1 cellular context compared by ENCODE assay signal in the genomic region with DNA sequence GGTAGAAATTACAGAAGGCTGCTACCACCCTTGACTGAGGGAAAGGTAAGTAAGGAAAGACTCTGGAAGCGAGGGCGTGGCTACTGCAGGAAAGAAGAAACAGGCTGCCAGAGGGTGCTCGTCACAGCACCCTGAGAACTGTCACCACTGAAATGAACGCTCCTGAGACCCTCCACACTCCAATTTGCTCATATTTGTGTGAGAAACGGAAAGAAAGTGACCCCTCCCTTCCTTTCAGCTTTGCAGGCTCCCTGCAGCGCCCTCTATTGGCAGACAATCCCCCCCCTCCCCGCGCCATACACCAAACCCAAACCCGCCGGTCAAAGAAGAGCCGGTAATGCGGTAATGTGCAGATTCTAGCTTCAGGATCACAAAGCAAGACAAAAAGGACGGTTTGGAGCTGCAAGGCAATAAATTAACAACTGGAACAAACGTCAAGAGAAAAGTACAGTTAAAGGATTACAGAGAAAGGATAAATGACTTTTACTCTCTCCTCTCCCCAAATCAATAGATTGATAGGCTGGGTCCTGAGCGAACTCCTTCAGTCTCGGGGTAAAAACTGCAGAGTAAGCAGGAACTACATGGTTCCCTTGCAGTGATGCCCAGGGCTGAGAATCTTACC.
TF ChIP-seq lines count a peak whose summit lies in the region.

No MANE protein-coding gene starts in this region.

TF ChIP-seq in K562, 482 proteins besides CTCF, POLR2A, EP300 and RAD21 (continued from another document):
- peak; percentile 100 for TF ChIP-seq ZBTB33 (CRISPR knock-in tag; IDR thresholded peaks at IDR 0.05)
- peak; percentile 54; the same call in 1 of the 2 replicates for TF ChIP-seq DEAF1 (CRISPR knock-in tag; IDR thresholded peaks at IDR 0.05)
- 0 out of 2 replicates have a peak, but pooled peaks have one; percentile 12 for TF ChIP-seq CREM (IDR thresholded peaks at IDR 0.05; ENCODE audit: low read depth)
- TF ChIP-seq, protein P1, sequence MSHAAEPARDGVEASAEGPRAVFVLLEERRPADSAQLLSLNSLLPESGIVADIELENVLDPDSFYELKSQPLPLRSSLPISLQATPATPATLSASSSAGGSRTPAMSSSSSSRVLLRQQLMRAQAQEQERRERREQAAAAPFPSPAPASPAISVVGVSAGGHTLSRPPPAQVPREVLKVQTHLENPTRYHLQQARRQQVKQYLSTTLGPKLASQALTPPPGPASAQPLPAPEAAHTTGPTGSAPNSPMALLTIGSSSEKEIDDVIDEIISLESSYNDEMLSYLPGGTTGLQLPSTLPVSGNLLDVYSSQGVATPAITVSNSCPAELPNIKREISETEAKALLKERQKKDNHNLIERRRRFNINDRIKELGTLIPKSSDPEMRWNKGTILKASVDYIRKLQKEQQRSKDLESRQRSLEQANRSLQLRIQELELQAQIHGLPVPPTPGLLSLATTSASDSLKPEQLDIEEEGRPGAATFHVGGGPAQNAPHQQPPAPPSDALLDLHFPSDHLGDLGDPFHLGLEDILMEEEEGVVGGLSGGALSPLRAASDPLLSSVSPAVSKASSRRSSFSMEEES (CRISPR knock-in tag; IDR thresholded peaks at IDR 0.05): no peak
- no peak for TF ChIP-seq FIP1L1 (IDR thresholded peaks at IDR 0.05; ENCODE audit: low read depth, low read length, poor library complexity, severe bottlenecking)
- TF ChIP-seq, protein P2, sequence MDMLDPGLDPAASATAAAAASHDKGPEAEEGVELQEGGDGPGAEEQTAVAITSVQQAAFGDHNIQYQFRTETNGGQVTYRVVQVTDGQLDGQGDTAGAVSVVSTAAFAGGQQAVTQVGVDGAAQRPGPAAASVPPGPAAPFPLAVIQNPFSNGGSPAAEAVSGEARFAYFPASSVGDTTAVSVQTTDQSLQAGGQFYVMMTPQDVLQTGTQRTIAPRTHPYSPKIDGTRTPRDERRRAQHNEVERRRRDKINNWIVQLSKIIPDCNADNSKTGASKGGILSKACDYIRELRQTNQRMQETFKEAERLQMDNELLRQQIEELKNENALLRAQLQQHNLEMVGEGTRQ (CRISPR knock-in tag; IDR thresholded peaks at IDR 0.05): no peak
- TF ChIP-seq BDP1 (IDR thresholded peaks at IDR 0.05; ENCODE audit: insufficient read depth, insufficient read length): no peak
- no peak for TF ChIP-seq PCBP2 (IDR thresholded peaks at IDR 0.05; ENCODE audit: low read depth, low read length, poor library complexity, severe bottlenecking)
- TF ChIP-seq MAFG (tag; conservative IDR thresholded peaks at IDR 0.05): peak; percentile 84
- TF ChIP-seq ZZZ3 (IDR thresholded peaks at IDR 0.05): no peak
- TF ChIP-seq NKRF (IDR thresholded peaks at IDR 0.05; ENCODE audit: borderline replicate concordance): no peak
- TF ChIP-seq VEZF1 (CRISPR knock-in tag; IDR thresholded peaks at IDR 0.05): peak; percentile 71
- TF ChIP-seq, protein P3, sequence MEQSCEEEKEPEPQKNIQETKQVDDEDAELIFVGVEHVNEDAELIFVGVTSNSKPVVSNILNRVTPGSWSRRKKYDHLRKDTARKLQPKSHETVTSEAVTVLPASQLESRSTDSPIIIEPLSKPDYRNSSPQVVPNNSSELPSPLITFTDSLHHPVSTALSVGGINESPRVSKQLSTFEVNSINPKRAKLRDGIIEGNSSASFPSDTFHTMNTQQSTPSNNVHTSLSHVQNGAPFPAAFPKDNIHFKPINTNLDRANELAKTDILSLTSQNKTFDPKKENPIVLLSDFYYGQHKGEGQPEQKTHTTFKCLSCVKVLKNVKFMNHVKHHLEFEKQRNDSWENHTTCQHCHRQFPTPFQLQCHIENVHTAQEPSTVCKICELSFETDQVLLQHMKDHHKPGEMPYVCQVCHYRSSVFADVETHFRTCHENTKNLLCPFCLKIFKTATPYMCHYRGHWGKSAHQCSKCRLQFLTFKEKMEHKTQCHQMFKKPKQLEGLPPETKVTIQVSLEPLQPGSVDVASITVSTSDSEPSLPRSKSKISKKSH (CRISPR knock-in tag; IDR thresholded peaks at IDR 0.05): no peak
- TF ChIP-seq SRSF9 (IDR thresholded peaks at IDR 0.05; ENCODE audit: borderline replicate concordance, low read depth, low read length): no peak
- TF ChIP-seq ZNF384 (IDR thresholded peaks at IDR 0.05; ENCODE audit: low read depth, low read length): no peak
- no peak for TF ChIP-seq MEF2A (IDR thresholded peaks at IDR 0.05; ENCODE audit: control insufficient read depth, low read depth, low read length)
- TF ChIP-seq BRD4 (IDR thresholded peaks at IDR 0.05): no peak
- TF ChIP-seq RB1 (IDR thresholded peaks at IDR 0.05; ENCODE audit: low read depth): peak; percentile 51; the same call in 1 of the 2 replicates
- no peak for TF ChIP-seq KDM4B (IDR thresholded peaks at IDR 0.05; ENCODE audit: borderline replicate concordance in 2 of 2, low read depth in 1 of 2)
- no peak for TF ChIP-seq ZC3H11A (IDR thresholded peaks at IDR 0.05; ENCODE audit: low read depth, low read length)
- TF ChIP-seq, protein P4, sequence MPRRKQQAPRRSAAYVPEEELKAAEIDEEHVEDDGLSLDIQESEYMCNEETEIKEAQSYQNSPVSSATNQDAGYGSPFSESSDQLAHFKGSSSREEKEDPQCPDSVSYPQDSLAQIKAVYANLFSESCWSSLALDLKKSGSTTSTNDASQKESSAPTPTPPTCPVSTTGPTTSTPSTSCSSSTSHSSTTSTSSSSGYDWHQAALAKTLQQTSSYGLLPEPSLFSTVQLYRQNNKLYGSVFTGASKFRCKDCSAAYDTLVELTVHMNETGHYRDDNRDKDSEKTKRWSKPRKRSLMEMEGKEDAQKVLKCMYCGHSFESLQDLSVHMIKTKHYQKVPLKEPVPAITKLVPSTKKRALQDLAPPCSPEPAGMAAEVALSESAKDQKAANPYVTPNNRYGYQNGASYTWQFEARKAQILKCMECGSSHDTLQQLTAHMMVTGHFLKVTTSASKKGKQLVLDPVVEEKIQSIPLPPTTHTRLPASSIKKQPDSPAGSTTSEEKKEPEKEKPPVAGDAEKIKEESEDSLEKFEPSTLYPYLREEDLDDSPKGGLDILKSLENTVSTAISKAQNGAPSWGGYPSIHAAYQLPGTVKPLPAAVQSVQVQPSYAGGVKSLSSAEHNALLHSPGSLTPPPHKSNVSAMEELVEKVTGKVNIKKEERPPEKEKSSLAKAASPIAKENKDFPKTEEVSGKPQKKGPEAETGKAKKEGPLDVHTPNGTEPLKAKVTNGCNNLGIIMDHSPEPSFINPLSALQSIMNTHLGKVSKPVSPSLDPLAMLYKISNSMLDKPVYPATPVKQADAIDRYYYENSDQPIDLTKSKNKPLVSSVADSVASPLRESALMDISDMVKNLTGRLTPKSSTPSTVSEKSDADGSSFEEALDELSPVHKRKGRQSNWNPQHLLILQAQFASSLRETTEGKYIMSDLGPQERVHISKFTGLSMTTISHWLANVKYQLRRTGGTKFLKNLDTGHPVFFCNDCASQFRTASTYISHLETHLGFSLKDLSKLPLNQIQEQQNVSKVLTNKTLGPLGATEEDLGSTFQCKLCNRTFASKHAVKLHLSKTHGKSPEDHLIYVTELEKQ (CRISPR knock-in tag; IDR thresholded peaks at IDR 0.05): no peak
- no peak for TF ChIP-seq TBL1XR1 (IDR thresholded peaks at IDR 0.05; ENCODE audit: low read length in 2 of 2)
- TF ChIP-seq ZNF316 (IDR thresholded peaks at IDR 0.05): peak; percentile 90
- TF ChIP-seq SMAD2 (IDR thresholded peaks at IDR 0.05; ENCODE audit: low read depth, low read length): no peak
- TF ChIP-seq, protein P5, sequence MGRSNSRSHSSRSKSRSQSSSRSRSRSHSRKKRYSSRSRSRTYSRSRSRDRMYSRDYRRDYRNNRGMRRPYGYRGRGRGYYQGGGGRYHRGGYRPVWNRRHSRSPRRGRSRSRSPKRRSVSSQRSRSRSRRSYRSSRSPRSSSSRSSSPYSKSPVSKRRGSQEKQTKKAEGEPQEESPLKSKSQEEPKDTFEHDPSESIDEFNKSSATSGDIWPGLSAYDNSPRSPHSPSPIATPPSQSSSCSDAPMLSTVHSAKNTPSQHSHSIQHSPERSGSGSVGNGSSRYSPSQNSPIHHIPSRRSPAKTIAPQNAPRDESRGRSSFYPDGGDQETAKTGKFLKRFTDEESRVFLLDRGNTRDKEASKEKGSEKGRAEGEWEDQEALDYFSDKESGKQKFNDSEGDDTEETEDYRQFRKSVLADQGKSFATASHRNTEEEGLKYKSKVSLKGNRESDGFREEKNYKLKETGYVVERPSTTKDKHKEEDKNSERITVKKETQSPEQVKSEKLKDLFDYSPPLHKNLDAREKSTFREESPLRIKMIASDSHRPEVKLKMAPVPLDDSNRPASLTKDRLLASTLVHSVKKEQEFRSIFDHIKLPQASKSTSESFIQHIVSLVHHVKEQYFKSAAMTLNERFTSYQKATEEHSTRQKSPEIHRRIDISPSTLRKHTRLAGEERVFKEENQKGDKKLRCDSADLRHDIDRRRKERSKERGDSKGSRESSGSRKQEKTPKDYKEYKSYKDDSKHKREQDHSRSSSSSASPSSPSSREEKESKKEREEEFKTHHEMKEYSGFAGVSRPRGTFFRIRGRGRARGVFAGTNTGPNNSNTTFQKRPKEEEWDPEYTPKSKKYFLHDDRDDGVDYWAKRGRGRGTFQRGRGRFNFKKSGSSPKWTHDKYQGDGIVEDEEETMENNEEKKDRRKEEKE (IDR thresholded peaks at IDR 0.05; ENCODE audit: borderline replicate concordance in 1 of 2, control insufficient read depth in 1 of 2, low read depth in 2 of 2, low read length in 1 of 2): no peak
- no peak for TF ChIP-seq ZNF79 (CRISPR knock-in tag; IDR thresholded peaks at IDR 0.05; ENCODE audit: low read depth)
- TF ChIP-seq C11orf30 (IDR thresholded peaks at IDR 0.05; ENCODE audit: low read depth): peak; percentile 88
- no peak for TF ChIP-seq ZBTB1 (CRISPR knock-in tag; IDR thresholded peaks at IDR 0.05; ENCODE audit: borderline replicate concordance, low read depth)
- TF ChIP-seq SAFB (IDR thresholded peaks at IDR 0.05; ENCODE audit: borderline replicate concordance, low read depth, low read length): no peak
- TF ChIP-seq CBX5 (IDR thresholded peaks at IDR 0.05; ENCODE audit: borderline replicate concordance, low read depth): no peak
- TF ChIP-seq, protein P6, sequence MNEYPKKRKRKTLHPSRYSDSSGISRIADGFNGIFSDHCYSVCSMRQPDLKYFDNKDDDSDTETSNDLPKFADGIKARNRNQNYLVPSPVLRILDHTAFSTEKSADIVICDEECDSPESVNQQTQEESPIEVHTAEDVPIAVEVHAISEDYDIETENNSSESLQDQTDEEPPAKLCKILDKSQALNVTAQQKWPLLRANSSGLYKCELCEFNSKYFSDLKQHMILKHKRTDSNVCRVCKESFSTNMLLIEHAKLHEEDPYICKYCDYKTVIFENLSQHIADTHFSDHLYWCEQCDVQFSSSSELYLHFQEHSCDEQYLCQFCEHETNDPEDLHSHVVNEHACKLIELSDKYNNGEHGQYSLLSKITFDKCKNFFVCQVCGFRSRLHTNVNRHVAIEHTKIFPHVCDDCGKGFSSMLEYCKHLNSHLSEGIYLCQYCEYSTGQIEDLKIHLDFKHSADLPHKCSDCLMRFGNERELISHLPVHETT (CRISPR knock-in tag; conservative IDR thresholded peaks at IDR 0.05 in 1 of 2, IDR thresholded peaks at IDR 0.05 in 1 of 2): no peak
- TF ChIP-seq HCFC1 (IDR thresholded peaks at IDR 0.05; ENCODE audit: low read depth, low read length): no peak
